ENCODE assay signal across 1 cellular context in the genomic region with DNA sequence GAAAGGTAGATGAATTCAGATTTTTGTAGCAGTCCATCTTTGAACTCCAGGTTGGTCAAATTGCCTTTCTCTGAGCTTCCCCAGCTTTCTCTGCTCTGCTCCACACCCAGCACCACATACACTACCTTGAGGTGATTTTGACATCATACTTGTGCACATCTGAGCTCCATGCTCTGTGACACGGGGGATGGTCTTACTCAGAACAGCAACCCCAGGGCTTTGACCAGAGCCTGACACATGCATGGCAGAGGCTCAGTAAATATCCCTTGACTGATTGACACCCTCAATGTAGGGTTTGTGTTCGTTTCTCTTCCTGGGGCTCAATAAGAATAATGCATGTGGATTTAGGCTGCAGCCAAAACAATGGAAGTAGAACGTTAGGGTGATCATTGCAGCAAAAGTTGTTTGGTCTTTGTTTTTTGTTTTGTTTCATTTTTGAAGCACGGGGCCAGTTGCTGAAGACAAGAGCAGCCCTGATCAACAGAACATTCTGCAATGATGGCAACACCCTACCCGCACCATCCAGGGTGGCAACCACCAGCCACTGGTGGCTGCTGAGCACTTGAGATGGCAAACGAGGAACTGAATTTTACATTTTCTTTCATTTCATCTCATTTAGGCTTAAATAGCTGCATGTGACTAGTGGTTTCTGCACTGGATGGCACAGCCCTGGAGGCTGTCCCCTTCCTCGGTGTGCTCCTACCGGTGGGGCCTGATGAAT.
TF ChIP-seq lines count a peak whose summit lies in the region.

No MANE protein-coding gene starts in this region.

TF ChIP-seq in HEK293, 187 proteins besides CTCF, POLR2A, EP300 and RAD21 (continued from another document):
- TF ChIP-seq, protein P1, sequence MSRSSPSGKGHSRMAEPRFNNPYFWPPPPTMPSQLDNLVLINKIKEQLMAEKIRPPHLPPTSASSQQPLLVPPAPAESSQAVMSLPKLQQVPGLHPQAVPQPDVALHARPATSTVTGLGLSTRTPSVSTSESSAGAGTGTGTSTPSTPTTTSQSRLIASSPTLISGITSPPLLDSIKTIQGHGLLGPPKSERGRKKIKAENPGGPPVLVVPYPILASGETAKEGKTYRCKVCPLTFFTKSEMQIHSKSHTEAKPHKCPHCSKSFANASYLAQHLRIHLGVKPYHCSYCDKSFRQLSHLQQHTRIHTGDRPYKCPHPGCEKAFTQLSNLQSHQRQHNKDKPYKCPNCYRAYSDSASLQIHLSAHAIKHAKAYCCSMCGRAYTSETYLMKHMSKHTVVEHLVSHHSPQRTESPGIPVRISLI (tag by site-specific recombination; IDR thresholded peaks at IDR 0.05), result no peak
- TF ChIP-seq ZNF292 (tag by site-specific recombination; IDR thresholded peaks at IDR 0.05; ENCODE audit: borderline replicate concordance, low read depth), result no peak
